27 cellular contexts compared by ENCODE assay signal in genomic region chr4:130203571-130203970, GRCh38.
"Had no signal": no experiment of that assay in that cellular context is flagged by ENCODE, and none has a peak within 500 bp of the region (broad histone marks: within the 10 kb centered on the region; RNA-seq: fewer than 3 reads in every experiment).

No MANE protein-coding gene starts in this region.

- H3K4me1 ChIP-seq: left lung, tibial nerve, uterus had no signal

- H3K4me1 Mint-ChIP-seq: immature natural killer cell; mesothelial cell of epicardium; naive B cell; neural crest cell; stimulated activated memory B cell treated with anti-CD40 and anti-IgM and Interleukin-4, amounts not matched to agents 10 μg/mL and 1 μg/mL and 100 μg/mL, for 72 hours; stimulated activated naive CD8-positive, alpha-beta T cell treated with anti-CD3 and anti-CD28 coated beads, Interleukin-15, amount 100 ng/mL, for 72 hours had no signal

- H3K9me3 ChIP-seq: ovary, uterus had no signal

- ATAC-seq: left colon; left lung; natural killer cell treated with Interleukin-12 subunit alpha and Interleukin-12 subunit beta and Interleukin-15 and Interleukin-18, amount 100 ng/mL, for 72 hours; right cardiac atrium; sciatic nerve; stimulated activated memory B cell treated with anti-CD40 and anti-IgM and Interleukin-4, amounts not matched to agents 10 μg/mL and 1 μg/mL and 100 μg/mL, for 72 hours; stimulated activated naive CD8-positive, alpha-beta T cell treated with anti-CD3 and anti-CD28 coated beads, Interleukin-15, amount 100 ng/mL, for 72 hours had no signal

- H3K36me3 Mint-ChIP-seq: immature natural killer cell; stimulated activated memory B cell treated with anti-CD40 and anti-IgM and Interleukin-4, amounts not matched to agents 10 μg/mL and 1 μg/mL and 100 μg/mL, for 72 hours; type B pancreatic cell had no signal

- DNase-seq: hypothalamus; immature natural killer cell; kidney; left colon; left lung; mesendoderm; naive B cell; ovary; right cardiac atrium; small intestine; stimulated activated CD4-positive, alpha-beta T cell treated with anti-CD3 and anti-CD28 coated beads, Interleukin-1b, Interleukin-23, amount 100 ng/mL, for 48 hours; stimulated activated CD4-positive, alpha-beta T cell treated with anti-CD3 and anti-CD28 coated beads, Interleukin-2, amount 100 ng/mL, for 48 hours; stimulated activated CD4-positive, alpha-beta T cell treated with anti-CD3 and anti-CD28 coated beads, Interleukin-4, amount 100 ng/mL, for 4 hours; stimulated activated CD8-positive, alpha-beta memory T cell treated with anti-CD3 and anti-CD28 coated beads, Interleukin-4, amount 100 ng/mL, for 48 hours; stimulated activated naive CD4-positive, alpha-beta T cell treated with Interleukin-2 at 50 U/mL for 16 hours; stimulated activated naive CD8-positive, alpha-beta T cell treated with anti-CD3 and anti-CD28 coated beads, Interleukin-15, amount 100 ng/mL, for 72 hours; substantia nigra; uterus had no signal

- H3K4me3 Mint-ChIP-seq: immature natural killer cell; mesothelial cell of epicardium; naive B cell; natural killer cell treated with Interleukin-12 subunit alpha and Interleukin-12 subunit beta and Interleukin-15 and Interleukin-18, amount 100 ng/mL, for 72 hours; neural crest cell; stimulated activated memory B cell treated with anti-CD40 and anti-IgM and Interleukin-4, amounts not matched to agents 10 μg/mL and 1 μg/mL and 100 μg/mL, for 72 hours; stimulated activated naive CD8-positive, alpha-beta T cell treated with anti-CD3 and anti-CD28 coated beads, Interleukin-15, amount 100 ng/mL, for 72 hours; type B pancreatic cell had no signal

- H3K9me3 Mint-ChIP-seq: type B pancreatic cell had no signal

- H3K27ac ChIP-seq: left lung, ovary, tibial nerve, uterus had no signal

- H3K4me3 ChIP-seq: left lung, lung, ovary, tibial nerve, uterus had no signal

- H3K27me3 ChIP-seq: left lung, ovary, tibial nerve, uterus had no signal

- H3K27me3 Mint-ChIP-seq: naive B cell; natural killer cell treated with Interleukin-12 subunit alpha and Interleukin-12 subunit beta and Interleukin-15 and Interleukin-18, amount 100 ng/mL, for 72 hours; progenitor cell of endocrine pancreas; stimulated activated memory B cell treated with anti-CD40 and anti-IgM and Interleukin-4, amounts not matched to agents 10 μg/mL and 1 μg/mL and 100 μg/mL, for 72 hours; stimulated activated naive CD8-positive, alpha-beta T cell treated with anti-CD3 and anti-CD28 coated beads, Interleukin-15, amount 100 ng/mL, for 72 hours; type B pancreatic cell had no signal

- H3K36me3 ChIP-seq: left lung, ovary, tibial nerve, uterus had no signal

- H3K27ac Mint-ChIP-seq: immature natural killer cell; mesothelial cell of epicardium; naive B cell; natural killer cell treated with Interleukin-12 subunit alpha and Interleukin-12 subunit beta and Interleukin-15 and Interleukin-18, amount 100 ng/mL, for 72 hours; progenitor cell of endocrine pancreas; stimulated activated memory B cell treated with anti-CD40 and anti-IgM and Interleukin-4, amounts not matched to agents 10 μg/mL and 1 μg/mL and 100 μg/mL, for 72 hours; stimulated activated naive CD8-positive, alpha-beta T cell treated with anti-CD3 and anti-CD28 coated beads, Interleukin-15, amount 100 ng/mL, for 72 hours; type B pancreatic cell had no signal
